In the genomic region with DNA sequence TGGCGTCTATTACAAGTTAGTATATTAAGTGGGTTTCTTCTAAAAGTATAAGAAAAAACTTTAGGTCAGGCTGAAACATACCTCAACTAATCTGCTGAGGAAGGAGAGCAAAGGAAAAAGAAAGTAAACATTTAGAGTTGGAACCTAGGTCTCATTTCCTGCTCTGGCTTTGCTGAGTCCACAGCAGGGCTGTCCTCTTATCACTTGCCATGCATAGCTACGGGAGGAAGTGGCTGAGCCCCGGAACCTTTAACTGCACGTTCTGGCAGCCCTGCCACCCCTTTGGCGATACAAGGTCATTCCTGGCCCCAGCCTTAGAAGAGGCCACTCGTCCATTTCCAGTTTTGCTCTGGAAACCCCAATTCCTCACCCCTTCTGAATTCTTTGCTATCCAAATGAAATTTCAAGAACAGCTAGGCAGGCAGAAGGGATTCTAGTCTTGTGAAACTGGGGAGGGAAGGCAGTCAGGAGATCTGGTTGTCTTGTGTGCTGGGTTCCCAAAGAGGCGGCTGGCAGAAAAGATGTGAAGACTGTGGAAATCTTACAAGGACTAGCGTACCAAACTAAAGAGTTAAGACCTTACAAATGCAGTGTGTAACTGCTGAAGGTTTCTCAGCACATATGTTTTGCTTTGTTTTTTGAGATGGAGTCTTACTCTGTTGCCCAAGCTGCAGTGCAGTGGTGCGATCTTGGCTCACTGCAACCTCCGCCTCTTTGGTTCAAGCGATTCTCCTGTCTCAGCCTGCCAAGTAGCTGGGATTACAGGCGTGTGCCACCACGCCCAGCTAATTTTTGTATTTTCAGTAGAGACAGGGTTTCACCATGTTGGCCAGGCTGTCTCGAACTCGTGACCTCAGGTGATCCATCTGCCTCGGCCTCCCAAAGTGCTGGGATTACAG, we compare ENCODE assay signal across 8 cellular contexts. TPM values are rescaled to one million over a fixed set of nuclear protein-coding genes. Genes with fewer than 3 reads are reported as not detected.
DNase-seq lines count a peak whose midpoint lies in the region; ATAC-seq and TF ChIP-seq lines count a peak whose summit lies in the region.

No MANE protein-coding gene starts in this region.

- peak in 6 of 10 experiments; percentile 21 to 42 (median 34) for DNase-seq in CD4-positive, alpha-beta T cell
- peak; percentile 34 to 53 for DNase-seq in activated CD4-positive, alpha-beta T cell treated with anti-CD3 and anti-CD28 coated beads, Interleukin-2, amount 50 U/mL, for 48 hours
- DNase-seq in stimulated activated CD4-positive, alpha-beta T cell treated with anti-CD3 and anti-CD28 coated beads, Interleukin-1b, Interleukin-23, amount 100 ng/mL, for 48 hours, result peak; percentile 30
- no peak for DNase-seq in SW 1271 (lab: John Stamatoyannopoulos, UW)
- no peak for DNase-seq in MG63

- no peak for TF ChIP-seq CTCF in CD4-positive, alpha-beta T cell (IDR thresholded peaks at IDR 0.05)
- no peak for TF ChIP-seq CTCF in gastroesophageal sphincter (IDR thresholded peaks at IDR 0.05)

- H3K36me3 Mint-ChIP-seq in CD4-positive, alpha-beta T cell (ENCODE audit: low read depth), result no peaks in the 10 kb centered on the region

- TF ChIP-seq POLR2A in gastroesophageal sphincter (IDR thresholded peaks at IDR 0.05), result no peak

- intact Hi-C loops in CD4-positive, alpha-beta T cell (cut with DNase I, micrococcal nuclease), result loop anchor here (2.0 to 5.0 kb wide), 6 partner anchors 19 to 381 kb away; partner anchors contain the start of genes ARSG (in 1 of the 2), SLC16A6 (in 1 of the 2) and WIPI1 (in 1 of the 2)

- no peaks in the 10 kb centered on the region for H3K9me3 ChIP-seq in CD4-positive, alpha-beta T cell (ENCODE audit: control insufficient read depth, low read length)
- H3K9me3 ChIP-seq in gastroesophageal sphincter (no peaks in the 10 kb centered on the region), MG63 (no peaks in the 10 kb centered on the region)

- H3K4me3 Mint-ChIP-seq in CD4-positive, alpha-beta T cell, result peak overlapping the region; percentile 83

- CTCF ChIA-PET in CD4-positive, alpha-beta T cell (lab: Charles Lee), result interaction anchor here (2.6 kb wide), 1 partner anchor 20 kb away, joined by 19 read pairs; the partner anchor contains the start of gene WIPI1

- peaks cover 59% of the 10 kb centered on the region for H3K4me1 Mint-ChIP-seq in CD4-positive, alpha-beta T cell (ENCODE audit: low read depth)

- peak overlapping the region; percentile 95 for H3K27ac Mint-ChIP-seq in CD4-positive, alpha-beta T cell

- POLR2A ChIA-PET in CD4-positive, alpha-beta T cell (lab: Charles Lee), result interaction anchor here (0.8 to 3.3 kb wide), 14 partner anchors 9 to 258 kb away, joined by 3 to 33 read pairs (median 4); partner anchors contain the start of genes AMZ2, ARSG, SLC16A6 and WIPI1

- H3K4me3 ChIP-seq in gastroesophageal sphincter (no peak overlapping the region), MG63 (no peak overlapping the region)

- WGBS in gastroesophageal sphincter (ENCODE audit: low coverage in 1 of 2), 2 donors, result 67 to 73% methylated on average over 3 to 12 of the region's 16 CpGs

- H3K4me1 ChIP-seq in gastroesophageal sphincter, result peaks cover 0 to 37% (median 0%) of the 10 kb centered on the region in 3 donors

- H3K27me3 ChIP-seq in CD4-positive, alpha-beta T cell (ENCODE audit: control insufficient read depth, insufficient read depth, low read length), result no peaks in the 10 kb centered on the region
- H3K27me3 ChIP-seq in gastroesophageal sphincter (no peaks in the 10 kb centered on the region), MG63 (no peaks in the 10 kb centered on the region)

- no peak for TF ChIP-seq EP300 in gastroesophageal sphincter (IDR thresholded peaks at IDR 0.05)

- peak overlapping the region; percentile 46 for H3K27ac ChIP-seq in CD4-positive, alpha-beta T cell (ENCODE audit: low read depth, low read length)
- H3K27ac ChIP-seq in gastroesophageal sphincter, result peak overlapping the region in 3 of 4 donors; percentile 2 to 55 (median 46)

- H3K36me3 ChIP-seq in gastroesophageal sphincter (peaks cover 0 to 74% of the 10 kb centered on the region in 2 donors), MG63 (peaks cover 12% of the 10 kb centered on the region)

- H3K27me3 Mint-ChIP-seq in CD4-positive, alpha-beta T cell, result no peaks in the 10 kb centered on the region

- peak; percentile 64 for ATAC-seq in CD4-positive, alpha-beta T cell (ENCODE audit: poor library complexity)
- ATAC-seq in GM19438 (IDR thresholded peaks at IDR 0.05; ENCODE audit: low read depth, unreplicated experiment) (peak; percentile 81), HG03521 (IDR thresholded peaks at IDR 0.05; ENCODE audit: unreplicated experiment) (peak; percentile 60), gastroesophageal sphincter (no peak)

- H3K9me3 Mint-ChIP-seq in CD4-positive, alpha-beta T cell, result no peaks in the 10 kb centered on the region

RNA-seq across cellular contexts. Expression of gene WIPI1, which starts 19.1 kb away (rescaled TPM):
- total RNA-seq in CD4-positive, alpha-beta T cell, result 1 to 10 TPM; 2.0 to 2.6 TPM
- total RNA-seq in gastroesophageal sphincter, result 10 to 100 TPM; 22.9 to 53.2 (median 45.0) TPM
- 10.4 and 29.6 TPM in 2 replicates for total RNA-seq in MG63 (2014; rRNA removed; shearing (Covaris generic); ENCODE audit: low replicate concordance)

Comparison
In these comparisons a context has a peak if more than half of its experiments do, and no peak if none do; other contexts are left out.
1. DNase-seq: peak in CD4-positive, alpha-beta T cell (6 of 10), activated CD4-positive, alpha-beta T cell treated with anti-CD3 and anti-CD28 coated beads, Interleukin-2, amount 50 U/mL, for 48 hours (2 of 2) and stimulated activated CD4-positive, alpha-beta T cell treated with anti-CD3 and anti-CD28 coated beads, Interleukin-1b, Interleukin-23, amount 100 ng/mL, for 48 hours (single experiment); none in SW 1271 (0 of 2) and MG63 (single experiment).